Comparison of ENCODE assay signal across 9 cellular contexts in genomic region chr11:20156280-20156875, GRCh38. TPM values are rescaled to one million over a fixed set of nuclear protein-coding genes. Genes with fewer than 3 reads are reported as not detected.
A peak's percentile ranks its signal among the peaks of the same experiment; 100 is the strongest.
DNase-seq lines count a peak whose midpoint lies in the region; ATAC-seq and TF ChIP-seq lines count a peak whose summit lies in the region.
"Had no signal": no experiment of that assay in that cellular context is flagged by ENCODE, and none has a peak within 500 bp of the region (broad histone marks: within the 10 kb centered on the region; RNA-seq: fewer than 3 reads in every experiment).

No MANE protein-coding gene starts in this region.

- WGBS in esophagus muscularis mucosa = 5% methylated on average over 22 of the region's 51 CpGs

- H3K9me3 ChIP-seq in esophagus muscularis mucosa (no peaks in the 10 kb centered on the region), MM.1S (replicated peaks; ENCODE audit: insufficient read depth, low read length) (no peaks in the 10 kb centered on the region), PC-3 (ENCODE audit: low read length) (no peaks in the 10 kb centered on the region), OCI-LY7 (ENCODE audit: low read length) (no peaks in the 10 kb centered on the region)

- BruUV-seq in PC-3 (replicated peaks; lab: Mats Ljungman, UMichigan) (no TSS peak), OCI-LY7 (replicated peaks; lab: Mats Ljungman, UMichigan) (no TSS peak)

- CTCF ChIA-PET in PC-3 (lab: Charles Lee) (no interaction called here), OCI-LY7 (lab: Charles Lee; ENCODE audit: unreplicated experiment) (no interaction called here)

- TF ChIP-seq POLR2A in esophagus muscularis mucosa (IDR thresholded peaks at IDR 0.05; ENCODE audit: low read depth) = no peak

- H3K27me3 Mint-ChIP-seq in activated CD4-positive, alpha-beta T cell treated with anti-CD3 and anti-CD28 coated beads, Interleukin-2, amount 10 ng/mL, durations not matched to agents 24 days and 14 days = peaks cover 60% of the 10 kb centered on the region

- peaks cover 26% of the 10 kb centered on the region for H3K9me3 Mint-ChIP-seq in activated CD4-positive, alpha-beta T cell treated with anti-CD3 and anti-CD28 coated beads, Interleukin-2, amount 10 ng/mL, durations not matched to agents 24 days and 14 days

- ATAC-seq in GM21360 (IDR thresholded peaks at IDR 0.05; ENCODE audit: unreplicated experiment) (peak; percentile 19), PC-3 (no peak)

- H3K4me2 ChIP-seq in MM.1S (ENCODE audit: low read depth, low read length) (no peak overlapping the region), PC-3 (ENCODE audit: low read length) (no peak overlapping the region), OCI-LY7 (ENCODE audit: low read length) (no peak overlapping the region)

- peak; percentile 75 for DNase-seq in activated CD4-positive, alpha-beta T cell treated with anti-CD3 and anti-CD28 coated beads, Interleukin-2, amount 10 ng/mL, durations not matched to agents 24 days and 14 days
- DNase-seq in esophagus muscularis mucosa (ENCODE audit: extremely low spot score) (no peak), AG08396 (ENCODE audit: low spot score) (no peak), MM.1S (no peak), PC-3 (no peak), OCI-LY7 (ENCODE audit: low spot score) (no peak)
- DNase-seq in stimulated activated CD4-positive, alpha-beta T cell treated with anti-CD3 and anti-CD28 coated beads, Interleukin-4, amount 100 ng/mL, for 1 hour = peak; percentile 55

- no peak overlapping the region for H3K27ac Mint-ChIP-seq in activated CD4-positive, alpha-beta T cell treated with anti-CD3 and anti-CD28 coated beads, Interleukin-2, amount 10 ng/mL, durations not matched to agents 24 days and 14 days

- H3K4me1 ChIP-seq in esophagus muscularis mucosa (peaks cover 14 to 25% (median 19%) of the 10 kb centered on the region in 4 donors), MM.1S (ENCODE audit: low read length) (no peaks in the 10 kb centered on the region), PC-3 (ENCODE audit: insufficient read depth, low read length) (no peaks in the 10 kb centered on the region), OCI-LY7 (ENCODE audit: insufficient read depth, low read length, poor library complexity, severe bottlenecking) (no peaks in the 10 kb centered on the region)

- no peaks in the 10 kb centered on the region for H3K36me3 ChIP-seq in esophagus muscularis mucosa
- no peaks in the 10 kb centered on the region for H3K36me3 ChIP-seq in MM.1S (replicated peaks; ENCODE audit: insufficient read depth, low read length)
- H3K36me3 ChIP-seq in PC-3 (ENCODE audit: low read depth, low read length) = no peaks in the 10 kb centered on the region
- no peaks in the 10 kb centered on the region for H3K36me3 ChIP-seq in OCI-LY7 (ENCODE audit: insufficient read depth, low read length)

- H3K4me1 Mint-ChIP-seq in activated CD4-positive, alpha-beta T cell treated with anti-CD3 and anti-CD28 coated beads, Interleukin-2, amount 10 ng/mL, durations not matched to agents 24 days and 14 days = peaks cover 16% of the 10 kb centered on the region

- no peak for TF ChIP-seq CTCF in esophagus muscularis mucosa (IDR thresholded peaks at IDR 0.05)
- TF ChIP-seq CTCF in MM.1S (IDR thresholded peaks at IDR 0.05; ENCODE audit: low read length) = no peak
- no peak for TF ChIP-seq CTCF in PC-3 (conservative IDR thresholded peaks at IDR 0.05; ENCODE audit: low read depth, low read length)
- TF ChIP-seq CTCF in OCI-LY7 (conservative IDR thresholded peaks at IDR 0.05; ENCODE audit: low read length) = no peak

- intact Hi-C loops in activated CD4-positive, alpha-beta T cell treated with anti-CD3 and anti-CD28 coated beads, Interleukin-2, amount 10 ng/mL, durations not matched to agents 24 days and 14 days (cut with micrococcal nuclease) = no loop called here
- intact Hi-C loops in esophagus muscularis mucosa (cut with DNase I) (no loop called here), PC-3 (cut with micrococcal nuclease) (no loop called here), OCI-LY7 (cut with micrococcal nuclease; ENCODE audit: unreplicated experiment) (no loop called here)

- H3K4me3 ChIP-seq in esophagus muscularis mucosa = peak overlapping the region; percentile 7 to 43 (median 32)
- no peak overlapping the region for H3K4me3 ChIP-seq in MM.1S (ENCODE audit: low read length)
- no peak overlapping the region for H3K4me3 ChIP-seq in PC-3 (ENCODE audit: low read length)
- H3K4me3 ChIP-seq in OCI-LY7 (ENCODE audit: low read depth, low read length, poor library complexity, severe bottlenecking) = no peak overlapping the region

- no peak overlapping the region for H2AFZ ChIP-seq in MM.1S (ENCODE audit: low read length)
- H2AFZ ChIP-seq in PC-3 (ENCODE audit: low read length) = no peak overlapping the region
- H2AFZ ChIP-seq in OCI-LY7 (ENCODE audit: low read length) = no peak overlapping the region

- H3K36me3 Mint-ChIP-seq in activated CD4-positive, alpha-beta T cell treated with anti-CD3 and anti-CD28 coated beads, Interleukin-2, amount 10 ng/mL, durations not matched to agents 24 days and 14 days (ENCODE audit: low read depth) = peaks cover 10% of the 10 kb centered on the region

- H3K79me2 ChIP-seq in MM.1S (ENCODE audit: low read length) = no peaks in the 10 kb centered on the region
- no peaks in the 10 kb centered on the region for H3K79me2 ChIP-seq in PC-3 (ENCODE audit: low read length)
- no peaks in the 10 kb centered on the region for H3K79me2 ChIP-seq in OCI-LY7 (ENCODE audit: insufficient read depth, low read depth, low read length)

- H3F3A ChIP-seq in MM.1S (ENCODE audit: insufficient read depth, low read length) = 0 out of 2 replicates have a peak, but pooled peaks cover 3% of the 10 kb centered on the region
- no peaks in the 10 kb centered on the region for H3F3A ChIP-seq in PC-3 (ENCODE audit: low read length, unreplicated experiment)

- H3K9me2 ChIP-seq in MM.1S (replicated peaks; ENCODE audit: insufficient read depth, low read length) (no peaks in the 10 kb centered on the region), PC-3 (replicated peaks; ENCODE audit: low read length) (no peaks in the 10 kb centered on the region), OCI-LY7 (ENCODE audit: insufficient read depth, low read length) (no peaks in the 10 kb centered on the region)

- no peaks in the 10 kb centered on the region for H4K20me1 ChIP-seq in MM.1S (ENCODE audit: insufficient read depth, low read length)
- no peaks in the 10 kb centered on the region for H4K20me1 ChIP-seq in PC-3 (ENCODE audit: low read length)
- H4K20me1 ChIP-seq in OCI-LY7 (ENCODE audit: insufficient read depth, low read length) = no peaks in the 10 kb centered on the region

- no peak for TF ChIP-seq EP300 in esophagus muscularis mucosa (IDR thresholded peaks at IDR 0.05)

- no peak overlapping the region for H3K27ac ChIP-seq in esophagus muscularis mucosa (replicated peaks in 1 of 4)
- no peak overlapping the region for H3K27ac ChIP-seq in MM.1S (ENCODE audit: low read length)
- H3K27ac ChIP-seq in PC-3 (ENCODE audit: low read length) = no peak overlapping the region
- H3K27ac ChIP-seq in OCI-LY7 (ENCODE audit: low read depth, low read length, poor library complexity, severe bottlenecking) = no peak overlapping the region

- H3K9ac ChIP-seq in MM.1S (ENCODE audit: low read length) = no peak overlapping the region
- no peak overlapping the region for H3K9ac ChIP-seq in PC-3 (ENCODE audit: low read length)

- peaks cover 8 to 84% (median 61%) of the 10 kb centered on the region in 4 donors for H3K27me3 ChIP-seq in esophagus muscularis mucosa
- peaks cover 53% of the 10 kb centered on the region for H3K27me3 ChIP-seq in MM.1S (replicated peaks; ENCODE audit: insufficient read depth, low read length)
- peaks cover 46% of the 10 kb centered on the region for H3K27me3 ChIP-seq in PC-3 (ENCODE audit: low read length)

- peak overlapping the region; percentile 68 for H3K4me3 Mint-ChIP-seq in activated CD4-positive, alpha-beta T cell treated with anti-CD3 and anti-CD28 coated beads, Interleukin-2, amount 10 ng/mL, durations not matched to agents 24 days and 14 days

- POLR2A ChIA-PET in PC-3 (lab: Charles Lee; ENCODE audit: unreplicated experiment) (no interaction called here), OCI-LY7 (lab: Charles Lee) (no interaction called here)

RNA-seq across cellular contexts. Expression of gene DBX1, which starts 3.9 kb away (rescaled TPM):
- total RNA-seq in activated CD4-positive, alpha-beta T cell treated with anti-CD3 and anti-CD28 coated beads, Interleukin-2, amount 10 ng/mL, durations not matched to agents 24 days and 14 days = not detected in 2 replicates
- total RNA-seq in esophagus muscularis mucosa (not detected), PC-3 (2014; rRNA removed) (not detected in 2 replicates), OCI-LY7 (2022) (not detected in 2 replicates)
- total RNA-seq in OCI-LY7 (2014; rRNA removed; shearing (Covaris generic)) = not detected in 2 replicates
- total RNA-seq: T-helper 2 cell treated with Interferon-gamma antibody and Interleukin-4, amounts not matched to agents 100 ng/mL and 5 ng/mL, for 36 hours had no signal

Comparison
In these comparisons a context has a peak if more than half of its experiments do, and no peak if none do; other contexts are left out.
1. DNase-seq: peak in activated CD4-positive, alpha-beta T cell treated with anti-CD3 and anti-CD28 coated beads, Interleukin-2, amount 10 ng/mL, durations not matched to agents 24 days and 14 days (single experiment) and stimulated activated CD4-positive, alpha-beta T cell treated with anti-CD3 and anti-CD28 coated beads, Interleukin-4, amount 100 ng/mL, for 1 hour (single experiment); none in esophagus muscularis mucosa (single experiment), AG08396 (single experiment), MM.1S (single experiment), PC-3 (single experiment) and OCI-LY7 (single experiment).
2. H3K4me3 ChIP-seq: peak in esophagus muscularis mucosa (4 of 4); none in MM.1S (single experiment), PC-3 (single experiment) and OCI-LY7 (single experiment).